In genomic region chr22:38081636-38081940, GRCh38 we compare ENCODE assay signal across 13 cellular contexts. TPM values are rescaled to one million over a fixed set of nuclear protein-coding genes. Genes with fewer than 3 reads are reported as not detected.
DNase-seq lines count a peak whose midpoint lies in the region; ATAC-seq and TF ChIP-seq lines count a peak whose summit lies in the region.
"Had no signal": no experiment of that assay in that cellular context is flagged by ENCODE, and none has a peak within 500 bp of the region (broad histone marks: within the 10 kb centered on the region; RNA-seq: fewer than 3 reads in every experiment).

No MANE protein-coding gene starts in this region.

- DNase-seq in left ventricle myocardium inferior: no peak
- DNase-seq in left cardiac atrium: no peak
- DNase-seq in esophagus squamous epithelium (lab: John Stamatoyannopoulos, UW): no peak
- DNase-seq in prostate gland (ENCODE audit: low spot score): no peak
- no peak for DNase-seq in upper lobe of right lung
- no peak for DNase-seq in NCI-H526 treated with DMSO at 0.1 percent for 48 hours (lab: John Stamatoyannopoulos, UW)
- DNase-seq: activated CD4-positive, CD25-positive, alpha-beta regulatory T cell; NCI-H345 had no signal

- H3K27me3 ChIP-seq in left ventricle myocardium inferior (ENCODE audit: low read depth) (peaks cover 18% of the 10 kb centered on the region), esophagus squamous epithelium (peaks cover 0 to 48% (median 11%) of the 10 kb centered on the region in 4 donors), prostate gland (replicated peaks; ENCODE audit: insufficient read depth) (no peaks in the 10 kb centered on the region), upper lobe of right lung (peaks cover 28% of the 10 kb centered on the region)

- no peaks in the 10 kb centered on the region for H3K36me3 ChIP-seq in left ventricle myocardium inferior
- H3K36me3 ChIP-seq in esophagus squamous epithelium: peaks cover 0 to 5% (median 0%) of the 10 kb centered on the region in 3 donors
- H3K36me3 ChIP-seq in prostate gland: no peaks in the 10 kb centered on the region
- no peaks in the 10 kb centered on the region for H3K36me3 ChIP-seq in upper lobe of right lung

- H3K4me1 ChIP-seq in left ventricle myocardium inferior (peaks cover 21% of the 10 kb centered on the region), esophagus squamous epithelium (peaks cover 16 to 28% (median 22%) of the 10 kb centered on the region in 3 donors), prostate gland (replicated peaks) (peaks cover 9% of the 10 kb centered on the region), upper lobe of right lung (peaks cover 20% of the 10 kb centered on the region)

- WGBS in esophagus squamous epithelium, 2 donors: no CpG with 5 or more reads among the region's 17 CpGs
- WGBS in prostate gland: 13% methylated on average over 10 of the region's 17 CpGs

- H3K4me3 ChIP-seq in left ventricle myocardium inferior (peak overlapping the region; percentile 65), esophagus squamous epithelium (peak overlapping the region; percentile 20 to 63 (median 41)), prostate gland (peak overlapping the region; percentile 9 to 21), upper lobe of right lung (peak overlapping the region; percentile 8)

- H3K27ac ChIP-seq in left ventricle myocardium inferior (replicated peaks) (no peak overlapping the region), esophagus squamous epithelium (peak overlapping the region in 1 of 4 donors; percentile 11), prostate gland (peak overlapping the region; percentile 50 to 54), upper lobe of right lung (no peak overlapping the region)

- no peaks in the 10 kb centered on the region for H3K9me3 ChIP-seq in left ventricle myocardium inferior (replicated peaks)
- no peaks in the 10 kb centered on the region for H3K9me3 ChIP-seq in esophagus squamous epithelium
- H3K9me3 ChIP-seq in prostate gland: no peaks in the 10 kb centered on the region
- H3K9me3 ChIP-seq in upper lobe of right lung: no peaks in the 10 kb centered on the region

- TF ChIP-seq POLR2A in esophagus squamous epithelium (IDR thresholded peaks at IDR 0.05): no peak
- TF ChIP-seq POLR2A in prostate gland (IDR thresholded peaks at IDR 0.05): no peak

- ATAC-seq in left cardiac atrium (no peak), upper lobe of right lung (no peak), GM21737 (IDR thresholded peaks at IDR 0.05; ENCODE audit: unreplicated experiment) (no peak), HG02763 (IDR thresholded peaks at IDR 0.05; ENCODE audit: unreplicated experiment) (no peak)

- TF ChIP-seq CTCF in left ventricle myocardium inferior (IDR thresholded peaks at IDR 0.05; ENCODE audit: borderline replicate concordance): no peak
- no peak for TF ChIP-seq CTCF in esophagus squamous epithelium (IDR thresholded peaks at IDR 0.05)
- TF ChIP-seq CTCF in prostate gland (IDR thresholded peaks at IDR 0.05): no peak
- no peak for TF ChIP-seq CTCF in upper lobe of right lung (IDR thresholded peaks at IDR 0.05)

- intact Hi-C loops in left ventricle myocardium inferior (cut with micrococcal nuclease): no loop called here
- intact Hi-C loops in left cardiac atrium (cut with DNase I): no loop called here
- intact Hi-C loops in esophagus squamous epithelium (cut with DNase I): no loop called here
- intact Hi-C loops in prostate gland (cut with DNase I): no loop called here
- intact Hi-C loops in upper lobe of right lung (cut with DNase I): no loop called here

RNA-seq across cellular contexts. Expression of gene SLC16A8, which starts 2.4 kb away (rescaled TPM):
- total RNA-seq in left ventricle myocardium inferior (not detected), left cardiac atrium (under 1 TPM in 1 of 2 donors, not detected in 1; 0.27 TPM), esophagus squamous epithelium (not detected), prostate gland (under 1 TPM; 0.28 to 0.59 TPM), upper lobe of right lung (not detected)
- total RNA-seq: Daoy, glomerular endothelial cell had no signal

RNA-seq across cellular contexts. Expression of gene PICK1, which starts 24.4 kb away (rescaled TPM):
- total RNA-seq in left ventricle myocardium inferior: 21.1 TPM
- 10 to 100 TPM; 19.4 to 21.0 TPM for total RNA-seq in left cardiac atrium
- total RNA-seq in esophagus squamous epithelium: 10 to 100 TPM; 26.3 to 53.1 (median 31.2) TPM
- 100 to 1,000 TPM in 1 of 2 donors, 10 to 100 TPM in 1; 90.0 to 114 TPM for total RNA-seq in prostate gland
- 31.8 TPM for total RNA-seq in upper lobe of right lung

RNA-seq across cellular contexts. Expression of gene BAIAP2L2, which starts 28.9 kb away (rescaled TPM):
- total RNA-seq in left ventricle myocardium inferior (0.16 TPM), left cardiac atrium (under 1 TPM; 0.63 to 0.65 TPM), esophagus squamous epithelium (1 to 10 TPM in 3 of 4 donors, under 1 TPM in 1; 0.26 to 4.8 (median 2.8) TPM), prostate gland (1 to 10 TPM in 1 of 2 donors, under 1 TPM in 1; 0.14 to 5.5 TPM), upper lobe of right lung (0.29 TPM)
- total RNA-seq: cerebellum had no signal

Comparison
In these comparisons a context has a peak if more than half of its experiments do, and no peak if none do; other contexts are left out.
1. H3K27ac ChIP-seq: peak in prostate gland (2 of 2); none in left ventricle myocardium inferior (single experiment) and upper lobe of right lung (single experiment).
2. H3K4me3 ChIP-seq: peak in every context shown above with its lines; median percentile 65 in left ventricle myocardium inferior; 41 in esophagus squamous epithelium; 15 in prostate gland; 8 in upper lobe of right lung.